ENCODE assay signal across 1 cellular context in genomic region chr11:65859134-65859811, GRCh38.
TF ChIP-seq lines count a peak whose summit lies in the region.

No MANE protein-coding gene starts in this region.

TF ChIP-seq in A549, 52 proteins besides CTCF, POLR2A, EP300 and RAD21 (continued from another document):
- TF ChIP-seq BCL3 (IDR thresholded peaks at IDR 0.05): peak; percentile 81; the same call in 2 of the 3 replicates
- TF ChIP-seq PHF8 (IDR thresholded peaks at IDR 0.05; ENCODE audit: borderline replicate concordance, low read depth): no peak
